ENCODE assay signal across 8 cellular contexts in genomic region chr19:11699931-11700794, GRCh38. TPM values are rescaled to one million over a fixed set of nuclear protein-coding genes. Genes with fewer than 3 reads are reported as not detected.
DNase-seq lines count a peak whose midpoint lies in the region; ATAC-seq, FAIRE-seq and TF ChIP-seq lines count a peak whose summit lies in the region.

No MANE protein-coding gene starts in this region.

- DNase-seq in COR-L47 (lab: John Stamatoyannopoulos, UW) (peak; percentile 20), HFFc6 (peak; percentile 41), SK-N-DZ (ENCODE audit: low spot score) (peak; percentile 33), fibroblast of lung (ENCODE audit: low read depth in 2 of 2) (peak; percentile 31 to 53), gastrocnemius medialis (no peak), GM19239 (ENCODE audit: insufficient read length, low spot score) (no peak)
- DNase-seq in stimulated activated CD4-positive, alpha-beta T cell treated with anti-CD3 and anti-CD28 coated beads, Interleukin-4, amount 100 ng/mL, for 24 hours, result no peak

- H3K4me3 ChIP-seq in fibroblast of lung (replicated peaks in 1 of 4; ENCODE audit: control extremely low read depth in 1 of 4, insufficient read depth in 1 of 4, low read depth in 3 of 4, low read length in 4 of 4), result no peak overlapping the region
- no peak overlapping the region for H3K4me3 ChIP-seq in gastrocnemius medialis

- H3K27ac ChIP-seq in fibroblast of lung (ENCODE audit: insufficient read depth, low read length) (no peak overlapping the region), gastrocnemius medialis (no peak overlapping the region)

- H3K9ac ChIP-seq in fibroblast of lung (ENCODE audit: insufficient read depth, low read length), result no peak overlapping the region

- no peak for ATAC-seq in gastrocnemius medialis
- ATAC-seq in HG03196 (IDR thresholded peaks at IDR 0.05; ENCODE audit: unreplicated experiment), result no peak

- TF ChIP-seq POLR2A in gastrocnemius medialis (IDR thresholded peaks at IDR 0.05), result no peak

- H3K79me2 ChIP-seq in fibroblast of lung (ENCODE audit: control insufficient read depth, insufficient read depth, low read length), result no peaks in the 10 kb centered on the region

- intact Hi-C loops in gastrocnemius medialis (cut with DNase I; ENCODE audit: low total_unique reads), result no loop called here

- no peaks in the 10 kb centered on the region for H3K9me3 ChIP-seq in fibroblast of lung (ENCODE audit: control insufficient read depth, insufficient read depth, low read depth, low read length)
- no peaks in the 10 kb centered on the region for H3K9me3 ChIP-seq in gastrocnemius medialis

- H3K36me3 Mint-ChIP-seq in HFFc6 (ENCODE audit: low read depth), result no peaks in the 10 kb centered on the region

- no peaks in the 10 kb centered on the region for H3K36me3 ChIP-seq in fibroblast of lung (ENCODE audit: control insufficient read depth, insufficient read depth, low read length)
- no peaks in the 10 kb centered on the region for H3K36me3 ChIP-seq in gastrocnemius medialis

- no peaks in the 10 kb centered on the region for H3K4me1 ChIP-seq in fibroblast of lung (ENCODE audit: control insufficient read depth, extremely low read depth, insufficient read depth, low read length)
- no peaks in the 10 kb centered on the region for H3K4me1 ChIP-seq in gastrocnemius medialis

- H4K20me1 ChIP-seq in fibroblast of lung (ENCODE audit: control insufficient read depth, extremely low read depth, insufficient read depth, low read length), result no peaks in the 10 kb centered on the region

- in situ Hi-C loops in gastrocnemius medialis (cut with MboI; ENCODE audit: low sequenced_read_pairs in 4 of 4), result no loop called here

- no peak overlapping the region for H2AFZ ChIP-seq in fibroblast of lung (ENCODE audit: low read length)

- no peak overlapping the region for H3K4me2 ChIP-seq in fibroblast of lung (ENCODE audit: extremely low read depth, insufficient read depth, low read length)

- no peak overlapping the region for H3K4me3 Mint-ChIP-seq in HFFc6

- H3K4me1 Mint-ChIP-seq in HFFc6 (ENCODE audit: low read depth), result peaks cover 5% of the 10 kb centered on the region; the same call in 1 of the 2 replicates

- H3K27ac Mint-ChIP-seq in HFFc6, result no peak overlapping the region

- no peak for FAIRE-seq in GM19239 (lab: Jason Lieb, UNC)

- H3K27me3 Mint-ChIP-seq in HFFc6 (ENCODE audit: insufficient read depth), result peaks cover 2% of the 10 kb centered on the region

- H3K27me3 ChIP-seq in fibroblast of lung (ENCODE audit: control insufficient read depth, insufficient read depth, low read length) (no peaks in the 10 kb centered on the region), gastrocnemius medialis (peaks cover 0 to 2% (median 0%) of the 10 kb centered on the region in 3 donors)

- no peaks in the 10 kb centered on the region for H3K9me3 Mint-ChIP-seq in HFFc6

- TF ChIP-seq CTCF in HFFc6 (IDR thresholded peaks at IDR 0.05), result peak; percentile 89
- TF ChIP-seq CTCF in fibroblast of lung (conservative IDR thresholded peaks at IDR 0.05 in 1 of 2, IDR thresholded peaks at IDR 0.05 in 1 of 2; ENCODE audit: low read depth in 1 of 2, low read length in 2 of 2), result peak; percentile 55 to 80
- peak in 3 of 5 experiments; percentile 7 to 53 (median 45) for TF ChIP-seq CTCF in gastrocnemius medialis (IDR thresholded peaks at IDR 0.05 in 4 of 5, conservative IDR thresholded peaks at IDR 0.05 in 1 of 5)

RNA-seq across cellular contexts. Expression of gene ZNF823, which starts 38.6 kb away (rescaled TPM):
- total RNA-seq in HFFc6 (2021; fragmentation: NEBNext Ultra II Directional; extraction: Animal tissue kit (Norgen Biotek cat#: 25700)), result 1 to 10 TPM; 3.4 to 4.7 (median 4.1) TPM
- 6.4 and 7.8 TPM in 2 replicates for polyA plus RNA-seq in SK-N-DZ (2014; cell fraction: cytosol; rRNA removed)
- polyA plus RNA-seq in SK-N-DZ (2014; cell fraction: nucleus; rRNA removed), result 6.5 and 11.8 TPM in 2 replicates
- total RNA-seq in fibroblast of lung, result 4.9 and 5.3 TPM in 2 replicates
- polyA plus RNA-seq in fibroblast of lung, result 3.3 and 3.4 TPM in 2 replicates
- polyA plus RNA-seq in fibroblast of lung (2012), result 1.9 and 2.0 TPM in 2 replicates
- 2.2 and 2.3 TPM in 2 replicates for polyA minus RNA-seq in fibroblast of lung (ENCODE audit: low replicate concordance)
- 1 to 10 TPM; 1.4 to 4.1 (median 2.6) TPM for total RNA-seq in gastrocnemius medialis

Comparison
In these comparisons a context has a peak if more than half of its experiments do, and no peak if none do; other contexts are left out.
1. DNase-seq: peak in COR-L47 (single experiment), HFFc6 (single experiment), SK-N-DZ (single experiment) and fibroblast of lung (2 of 2); none in gastrocnemius medialis (0 of 2), GM19239 (single experiment) and stimulated activated CD4-positive, alpha-beta T cell treated with anti-CD3 and anti-CD28 coated beads, Interleukin-4, amount 100 ng/mL, for 24 hours (single experiment).
2. Peak in every context shown above with its lines, with median percentiles within 50 percentile points of each other: CTCF ChIP-seq.